16 cellular contexts compared by ENCODE assay signal in the genomic region with DNA sequence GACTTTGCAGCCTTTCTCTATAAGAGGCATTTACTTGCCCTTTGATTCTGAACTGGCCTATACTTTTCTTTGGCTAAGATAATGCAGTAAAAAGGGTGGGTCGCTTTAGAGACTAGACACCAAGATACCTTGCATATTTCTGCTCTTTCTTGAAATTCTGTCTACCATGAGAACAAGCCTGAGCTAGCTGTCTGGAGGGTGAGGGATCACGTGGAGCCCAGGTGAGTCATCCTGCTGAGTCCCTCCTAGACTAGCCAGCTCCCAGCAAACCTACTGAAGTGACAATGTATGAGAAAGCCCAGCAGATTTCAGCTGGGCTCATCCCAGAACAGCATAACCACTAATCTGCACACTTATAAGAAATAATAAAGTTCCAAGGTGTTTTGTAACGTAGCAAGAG.
DNase-seq lines count a peak whose midpoint lies in the region; ATAC-seq, FAIRE-seq and TF ChIP-seq lines count a peak whose summit lies in the region.
"Had no signal": no experiment of that assay in that cellular context is flagged by ENCODE, and none has a peak within 500 bp of the region (broad histone marks: within the 10 kb centered on the region; RNA-seq: fewer than 3 reads in every experiment).

No MANE protein-coding gene starts in this region.

- H3K79me2 ChIP-seq in PC-3 (ENCODE audit: low read length) = no peaks in the 10 kb centered on the region

- H3F3A ChIP-seq in PC-3 (ENCODE audit: low read length, unreplicated experiment) = no peaks in the 10 kb centered on the region

- intact Hi-C loops in PC-3 (cut with micrococcal nuclease) = no loop called here

- FAIRE-seq in H54 (lab: Jason Lieb, UNC) = peak; percentile 75

- H3K9me3 ChIP-seq in PC-3 (ENCODE audit: low read length) = no peaks in the 10 kb centered on the region
- H3K9me3 ChIP-seq: adrenal gland, BLaER1, SK-N-SH had no signal

- H3K9me2 ChIP-seq in PC-3 (replicated peaks; ENCODE audit: low read length) = no peaks in the 10 kb centered on the region
- H3K9me2 ChIP-seq: SK-N-SH had no signal

- peak overlapping the region; percentile 45 for H3K4me2 ChIP-seq in PC-3 (ENCODE audit: low read length)
- H3K4me2 ChIP-seq: BLaER1, SK-N-SH had no signal

- H3K4me3 ChIP-seq in PC-3 (ENCODE audit: low read length) = no peak overlapping the region
- H3K4me3 ChIP-seq: adrenal gland, BLaER1 had no signal

- DNase-seq in H54 (ENCODE audit: insufficient read length, low spot score) (peak; percentile 32), PC-3 (peak; percentile 69), renal cortical epithelial cell (ENCODE audit: low read depth) (peak; percentile 62), SHP77 treated with DMSO at 0.1 percent for 48 hours (lab: John Stamatoyannopoulos, UW) (no peak), anterior cingulate cortex (lab: John Stamatoyannopoulos, UW) (no peak), substantia nigra (lab: John Stamatoyannopoulos, UW) (no peak)
- DNase-seq: activated CD4-positive, alpha-beta memory T cell treated with anti-CD3 and anti-CD28 coated beads, Interleukin-2, amount 10 ng/mL, durations not matched to agents 7 days and 5 days; DMS79; HCEC 1CT; mesenchymal stem cell; SK-N-SH; stimulated activated naive CD8-positive, alpha-beta T cell treated with anti-CD3 and anti-CD28 coated beads, Interleukin-15, Interleukin-2, amounts not matched to agents 100 U/mL and 50 U/mL, for 24 hours had no signal

- no peak overlapping the region for H3K27ac ChIP-seq in PC-3 (ENCODE audit: low read length)
- H3K27ac ChIP-seq in substantia nigra (ENCODE audit: low read depth, low read length, poor library complexity, severe bottlenecking) = no peak overlapping the region
- H3K27ac ChIP-seq: adrenal gland, BLaER1 had no signal

- no peaks in the 10 kb centered on the region for H3K27me3 ChIP-seq in PC-3 (ENCODE audit: low read length)
- H3K27me3 ChIP-seq: adrenal gland had no signal

- TF ChIP-seq CTCF in PC-3 (conservative IDR thresholded peaks at IDR 0.05; ENCODE audit: low read depth, low read length) = no peak

- CTCF ChIA-PET in PC-3 (lab: Charles Lee) = no interaction called here

- H4K20me1 ChIP-seq in PC-3 (ENCODE audit: low read length) = no peaks in the 10 kb centered on the region
- H4K20me1 ChIP-seq: BLaER1 had no signal

- peaks cover 10% of the 10 kb centered on the region for H3K4me1 ChIP-seq in PC-3 (ENCODE audit: insufficient read depth, low read length)
- H3K4me1 ChIP-seq: adrenal gland, BLaER1 had no signal

- H2AFZ ChIP-seq in PC-3 (ENCODE audit: low read length) = peak overlapping the region; percentile 65

- H3K36me3 ChIP-seq in PC-3 (ENCODE audit: low read depth, low read length) = no peaks in the 10 kb centered on the region
- H3K36me3 ChIP-seq: adrenal gland, BLaER1 had no signal

- no TSS peak for BruUV-seq in PC-3 (replicated peaks; lab: Mats Ljungman, UMichigan)

- H3K9ac ChIP-seq in PC-3 (ENCODE audit: low read length) = no peak overlapping the region
- H3K9ac ChIP-seq: BLaER1, SK-N-SH had no signal

- no peak for TF ChIP-seq POLR2A in H54 (IDR thresholded peaks at IDR 0.05; ENCODE audit: low read depth, low read length)

- POLR2A ChIA-PET in PC-3 (lab: Charles Lee; ENCODE audit: unreplicated experiment) = no interaction called here

- ATAC-seq in PC-3 (peak; percentile 99), esophagus mucosa (peak; percentile 97), GM18867 (IDR thresholded peaks at IDR 0.05; ENCODE audit: unreplicated experiment) (no peak)
- ATAC-seq: stimulated activated naive CD8-positive, alpha-beta T cell treated with anti-CD3 and anti-CD28 coated beads, Interleukin-15, Interleukin-2, amounts not matched to agents 100 U/mL and 50 U/mL, for 24 hours had no signal

Comparison
In these comparisons a context has a peak if more than half of its experiments do, and no peak if none do; other contexts are left out.
1. DNase-seq: peak in H54 (single experiment), PC-3 (single experiment) and renal cortical epithelial cell (single experiment); none in SHP77 treated with DMSO at 0.1 percent for 48 hours (single experiment), anterior cingulate cortex (0 of 58) and substantia nigra (0 of 49).